Comparison of ENCODE assay signal across 8 cellular contexts in genomic region chr1:185595835-185596667, GRCh38.
DNase-seq lines count a peak whose midpoint lies in the region; ATAC-seq and TF ChIP-seq lines count a peak whose summit lies in the region.

No MANE protein-coding gene starts in this region.

- no peaks in the 10 kb centered on the region for H3K36me3 ChIP-seq in GM06990 (ENCODE audit: control insufficient read depth, insufficient read depth, low read length)
- H3K36me3 ChIP-seq in Karpas-422 (ENCODE audit: insufficient read depth, low read length): no peaks in the 10 kb centered on the region

- H2AFZ ChIP-seq in Karpas-422 (ENCODE audit: low read length): peak overlapping the region; percentile 69; the same call in 1 of the 2 replicates

- no peaks in the 10 kb centered on the region for H3K79me2 ChIP-seq in Karpas-422 (ENCODE audit: low read length)

- no peaks in the 10 kb centered on the region for H3K9me3 ChIP-seq in Karpas-422 (ENCODE audit: low read length)

- no peaks in the 10 kb centered on the region for H3K9me2 ChIP-seq in Karpas-422 (replicated peaks; ENCODE audit: insufficient read depth, low read length)

- no peak overlapping the region for H3K4me2 ChIP-seq in Karpas-422 (ENCODE audit: low read depth, low read length, poor library complexity, severe bottlenecking)

- H4K20me1 ChIP-seq in Karpas-422 (ENCODE audit: insufficient read depth, low read depth, low read length): no peaks in the 10 kb centered on the region

- peaks cover 58% of the 10 kb centered on the region for H3K4me1 ChIP-seq in Karpas-422 (ENCODE audit: low read length)

- H3K27me3 ChIP-seq in GM06990 (replicated peaks; ENCODE audit: control insufficient read depth, insufficient read depth, low read length) (no peaks in the 10 kb centered on the region), Karpas-422 (ENCODE audit: low read length) (no peaks in the 10 kb centered on the region)

- no peak overlapping the region for H3K4me3 ChIP-seq in GM06990 (replicated peaks; ENCODE audit: low read depth, low read length)
- no peak overlapping the region for H3K4me3 ChIP-seq in Karpas-422 (ENCODE audit: low read length)

- no peak overlapping the region; the same call in 1 of the 2 replicates for H3K27ac ChIP-seq in Karpas-422 (ENCODE audit: low read length)

- peak; percentile 82 for TF ChIP-seq CTCF in GM06990 (IDR thresholded peaks at IDR 0.05; ENCODE audit: insufficient read depth, low read length, poor library complexity, severe bottlenecking)

- DNase-seq in GM06990 (ENCODE audit: extremely low read depth, insufficient read length) (peak; percentile 20), Karpas-422 (peak; percentile 89), SW480 (ENCODE audit: low spot score) (peak; percentile 42), amniotic stem cell (lab: John Stamatoyannopoulos, UW) (peak; percentile 6), kidney glomerular epithelial cell (lab: John Stamatoyannopoulos, UW) (peak; percentile 45), anterior cingulate cortex (lab: John Stamatoyannopoulos, UW) (no peak)
- peak; percentile 7 to 23 for DNase-seq in stimulated activated CD8-positive, alpha-beta memory T cell treated with anti-CD3 and anti-CD28 coated beads, Interleukin-4, amount 100 ng/mL, for 4 hours (ENCODE audit: low read depth in 2 of 2, low spot score in 1 of 2)

- no peak overlapping the region for H3K9ac ChIP-seq in Karpas-422 (ENCODE audit: low read length)

- peak; percentile 82 for ATAC-seq in GM21717 (IDR thresholded peaks at IDR 0.05; ENCODE audit: unreplicated experiment)

Comparison
In these comparisons a context has a peak if more than half of its experiments do, and no peak if none do; other contexts are left out.
1. DNase-seq: peak in GM06990 (single experiment), Karpas-422 (single experiment), SW480 (single experiment), amniotic stem cell (single experiment), kidney glomerular epithelial cell (single experiment) and stimulated activated CD8-positive, alpha-beta memory T cell treated with anti-CD3 and anti-CD28 coated beads, Interleukin-4, amount 100 ng/mL, for 4 hours (2 of 2); none in anterior cingulate cortex (0 of 58).